ENCODE assay signal across 13 cellular contexts in the genomic region with DNA sequence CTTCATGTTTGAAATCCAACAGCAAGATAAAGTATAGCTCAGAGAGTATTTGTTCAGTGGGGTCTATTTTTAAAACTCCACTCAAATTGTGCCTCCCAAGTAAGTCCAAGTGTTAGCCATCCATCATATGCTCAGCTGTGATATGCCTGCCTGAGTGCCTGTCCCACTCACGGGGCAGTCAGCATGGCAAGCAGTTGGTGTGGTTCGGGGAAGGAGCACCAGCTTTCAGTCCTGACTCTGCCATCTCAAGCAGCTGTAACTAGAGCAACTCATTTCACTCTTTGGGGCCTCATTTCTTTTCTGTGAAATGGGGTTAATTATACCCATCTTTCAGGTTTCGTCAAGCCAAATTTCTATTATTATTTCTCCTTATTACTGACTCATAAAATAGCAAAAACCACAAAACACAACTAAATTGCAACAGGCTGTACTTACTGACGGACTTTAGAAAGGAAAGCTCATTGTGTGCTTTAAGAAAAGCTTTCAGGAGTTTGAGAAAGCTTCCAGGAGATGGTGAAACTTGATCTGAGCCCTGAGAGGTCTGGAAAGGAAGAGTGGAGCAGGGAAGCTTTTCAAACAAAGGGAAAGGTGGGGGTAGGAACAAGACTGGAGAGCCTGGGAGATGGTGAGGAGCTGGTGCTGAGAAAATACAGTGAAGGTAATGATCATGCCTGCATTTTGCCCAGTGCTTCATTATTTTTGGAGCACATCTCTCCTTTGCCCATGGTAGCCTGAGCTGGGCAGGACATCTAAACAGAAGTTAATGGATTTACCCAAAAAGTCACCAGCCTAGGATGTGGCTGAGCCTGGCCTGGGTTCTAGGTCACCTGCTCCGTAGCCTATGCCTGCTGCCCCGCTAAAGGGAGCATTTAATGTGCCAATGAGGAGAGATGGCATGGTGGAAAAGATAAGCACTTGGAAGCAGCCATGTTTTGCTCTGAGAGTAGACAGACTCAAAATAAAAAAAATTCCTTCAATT. TPM values are rescaled to one million over a fixed set of nuclear protein-coding genes. Genes with fewer than 3 reads are reported as not detected.
DNase-seq lines count a peak whose midpoint lies in the region; ATAC-seq, FAIRE-seq and TF ChIP-seq lines count a peak whose summit lies in the region.
"Had no signal": no experiment of that assay in that cellular context is flagged by ENCODE, and none has a peak within 500 bp of the region (broad histone marks: within the 10 kb centered on the region; RNA-seq: fewer than 3 reads in every experiment).

No MANE protein-coding gene starts in this region.

- no TSS peak for BruUV-seq in HepG2 (replicated peaks; lab: Mats Ljungman, UMichigan)

- H3K27ac ChIP-seq in liver (ENCODE audit: low read depth in 1 of 2, low read length in 2 of 2) (peak overlapping the region in 1 of 2 donors; percentile 60), HepG2 (ENCODE audit: extremely low read length, insufficient read depth, low read length) (no peak overlapping the region), caudate nucleus (ENCODE audit: low read depth, low read length) (peak overlapping the region; percentile 67), lower lobe of right lung (peak overlapping the region; percentile 67)

- no peak for FAIRE-seq in HepG2 (lab: Jason Lieb, UNC)

- H3K36me3 ChIP-seq in liver (ENCODE audit: control insufficient read depth in 4 of 4, insufficient read depth in 3 of 4, low read depth in 1 of 4, low read length in 3 of 4) (peaks cover 2 to 9% (median 5%) of the 10 kb centered on the region in 4 donors), HepG2 (replicated peaks in 1 of 2; ENCODE audit: control insufficient read depth in 1 of 2, insufficient read depth in 2 of 2, low read length in 2 of 2) (peaks cover 0 to 9% of the 10 kb centered on the region in 2 experiments; a peak in 2 of 5 replicates), lower lobe of right lung (peaks cover 10% of the 10 kb centered on the region)

- H3K4me3 ChIP-seq in liver (ENCODE audit: low read depth in 1 of 3, low read length in 3 of 3) (no peak overlapping the region), HepG2 (replicated peaks in 1 of 3; ENCODE audit: insufficient read depth in 1 of 3, low read depth in 2 of 3, low read length in 3 of 3) (no peak overlapping the region), lower lobe of right lung (no peak overlapping the region)
- H3K4me3 ChIP-seq: BLaER1 treated with 17β-estradiol and CSF1 and Interleukin-3, amounts not matched to agents 10 nM and 100 nM had no signal

- H4K20me1 ChIP-seq in HepG2 (ENCODE audit: insufficient read depth, low read length) = no peaks in the 10 kb centered on the region
- H4K20me1 ChIP-seq: BLaER1 treated with 17β-estradiol and CSF1 and Interleukin-3, amounts not matched to agents 10 nM and 100 nM had no signal

- CTCF ChIA-PET in HepG2 (lab: Yijun Ruan, JAX; ENCODE audit: low intra/inter-chr PET ratio, low total read pairs) = no interaction called here

- WGBS in liver = 90% methylated on average over 6 of the region's 6 CpGs
- 95% methylated on average over 6 of the region's 6 CpGs for WGBS in HepG2 (ENCODE audit: low lambda C conversion rate)

- intact Hi-C loops in HepG2 (cut with micrococcal nuclease; ENCODE audit: unreplicated experiment) (no loop called here), lower lobe of right lung (cut with DNase I) (no loop called here)

- H3K79me2 ChIP-seq in HepG2 (ENCODE audit: insufficient read depth, low read length) = no peaks in the 10 kb centered on the region

- no peak overlapping the region for H2AFZ ChIP-seq in HepG2 (ENCODE audit: low read length)

- TF ChIP-seq RAD21 in liver (IDR thresholded peaks at IDR 0.05) (no peak), HepG2 (CRISPR knock-in tag; IDR thresholded peaks at IDR 0.05) (no peak)

- DNase-seq in HepG2 (ENCODE audit: low spot score) = no peak
- no peak for DNase-seq in caudate nucleus (lab: John Stamatoyannopoulos, UW)
- no peak for DNase-seq in lower lobe of right lung
- DNase-seq in GM20000 (ENCODE audit: low spot score) = no peak
- no peak for DNase-seq in COLO668 (lab: John Stamatoyannopoulos, UW; ENCODE audit: unreplicated experiment)
- DNase-seq: Karpas-422, naive B cell, T-helper 9 cell had no signal

- no peaks in the 10 kb centered on the region for H3K9me3 ChIP-seq in liver (ENCODE audit: control insufficient read depth in 4 of 4, low read length in 3 of 4)
- H3K9me3 ChIP-seq in HepG2 (ENCODE audit: low read length) = no peaks in the 10 kb centered on the region
- H3K9me3 ChIP-seq in lower lobe of right lung = no peaks in the 10 kb centered on the region
- H3K9me3 ChIP-seq: BLaER1 treated with 17β-estradiol and CSF1 and Interleukin-3, amounts not matched to agents 10 nM and 100 nM had no signal

- POLR2A ChIA-PET in HepG2 (lab: Yijun Ruan, JAX) = no interaction called here

- H3K9ac ChIP-seq in liver (ENCODE audit: low read depth in 1 of 2, low read length in 2 of 2) (no peak overlapping the region), HepG2 (ENCODE audit: insufficient read depth, low read depth, low read length) (no peak overlapping the region)

- ATAC-seq in HepG2 (no peak), lower lobe of right lung (peak in 1 of 2 donors; percentile 69), GM18520 (IDR thresholded peaks at IDR 0.05; ENCODE audit: unreplicated experiment) (no peak), HG02981 (IDR thresholded peaks at IDR 0.05; ENCODE audit: unreplicated experiment) (no peak)

- H3K27me3 ChIP-seq in liver (ENCODE audit: control insufficient read depth in 4 of 4, insufficient read depth in 4 of 4, low read length in 3 of 4) = no peaks in the 10 kb centered on the region
- no peaks in the 10 kb centered on the region for H3K27me3 ChIP-seq in HepG2 (ENCODE audit: control insufficient read depth in 1 of 2, insufficient read depth in 2 of 2, low read length in 2 of 2)
- no peaks in the 10 kb centered on the region for H3K27me3 ChIP-seq in lower lobe of right lung (ENCODE audit: low read depth)
- H3K27me3 ChIP-seq: BLaER1 treated with 17β-estradiol and CSF1 and Interleukin-3, amounts not matched to agents 10 nM and 100 nM had no signal

- in situ Hi-C loops in HepG2 (cut with HindIII; ENCODE audit: extremely low pct_ligation_motif_present, low pct_unique_long_range_greater_than_20kb) = no loop called here

- TF ChIP-seq EP300 in HepG2 (IDR thresholded peaks at IDR 0.05; ENCODE audit: low read depth in 2 of 2, low read length in 2 of 2) = no peak
- no peak for TF ChIP-seq EP300 in HepG2 (CRISPR knock-in tag; IDR thresholded peaks at IDR 0.05; ENCODE audit: borderline replicate concordance)

- H3K4me1 ChIP-seq in liver (ENCODE audit: control insufficient read depth in 4 of 4, insufficient read depth in 4 of 4, low read length in 3 of 4) = peaks cover 0 to 15% (median 10%) of the 10 kb centered on the region in 4 donors
- peaks cover 12% of the 10 kb centered on the region for H3K4me1 ChIP-seq in HepG2 (ENCODE audit: insufficient read depth, low read length)
- peaks cover 47% of the 10 kb centered on the region for H3K4me1 ChIP-seq in lower lobe of right lung

- no peak for TF ChIP-seq POLR2A in HepG2 (IDR thresholded peaks at IDR 0.05; ENCODE audit: insufficient read depth in 1 of 2, low read depth in 2 of 2, low read length in 2 of 2)

- no peak overlapping the region for H3K4me2 ChIP-seq in HepG2 (ENCODE audit: low read depth, low read length)

- TF ChIP-seq CTCF in liver (IDR thresholded peaks at IDR 0.05; ENCODE audit: low read depth, low read length, missing input control) (no peak), HepG2 (CRISPR knock-in tag; IDR thresholded peaks at IDR 0.05) (no peak), lower lobe of right lung (IDR thresholded peaks at IDR 0.05) (no peak), GM20000 (IDR thresholded peaks at IDR 0.05; ENCODE audit: extremely low read depth, missing control alignments) (no peak)

RNA-seq across cellular contexts. Expression of gene RHO, which starts 42.1 kb away (rescaled TPM):
- not detected for total RNA-seq in liver
- not detected for polyA plus RNA-seq in liver
- total RNA-seq in HepG2 (2016; rRNA removed; fragmentation: Illumina TruSeq; extraction: Trizol) = not detected in 2 replicates
- total RNA-seq in HepG2 (2016; cell fraction: cytosol; rRNA removed; fragmentation: Illumina TruSeq; extraction: Trizol; ENCODE audit: low read depth) = not detected in 2 replicates
- not detected in 2 replicates for total RNA-seq in HepG2 (2016; cell fraction: insoluble cytoplasmic fraction; rRNA removed; fragmentation: Illumina TruSeq; extraction: Trizol)
- total RNA-seq in HepG2 (2016; cell fraction: membrane; rRNA removed; fragmentation: Illumina TruSeq; extraction: Trizol) = not detected in 2 replicates
- total RNA-seq in HepG2 (2016; cell fraction: nucleus; rRNA removed; fragmentation: Illumina TruSeq; extraction: Trizol) = not detected in 2 replicates
- not detected in 2 replicates for polyA plus RNA-seq in HepG2 (2011; rRNA removed)
- polyA plus RNA-seq in HepG2 (2011; cell fraction: cytosol; rRNA removed) = not detected in 2 replicates
- 0.05 TPM in 1 of 2 replicates, not detected in the other for polyA plus RNA-seq in HepG2 (2011; cell fraction: nucleus; rRNA removed)
- not detected in 2 replicates for polyA plus RNA-seq in HepG2 (2012)
- polyA plus RNA-seq in HepG2 (2016; cell fraction: cytosol; fragmentation: Illumina TruSeq; extraction: Trizol; ENCODE audit: low read depth) = not detected in 2 replicates
- not detected in 2 replicates for polyA plus RNA-seq in HepG2 (2016; cell fraction: insoluble cytoplasmic fraction; fragmentation: Illumina TruSeq; extraction: Trizol; ENCODE audit: low read depth)
- not detected in 2 replicates for polyA plus RNA-seq in HepG2 (2016; cell fraction: membrane; fragmentation: Illumina TruSeq; extraction: Trizol; ENCODE audit: low read depth)
- not detected in 2 replicates for polyA plus RNA-seq in HepG2 (2016; cell fraction: nucleus; fragmentation: Illumina TruSeq; extraction: Trizol; ENCODE audit: insufficient read depth, low read depth)
- polyA minus RNA-seq in HepG2 (2011; rRNA and poly(A)+ RNA removed; ENCODE audit: low replicate concordance) = not detected in 2 replicates
- not detected in 2 replicates for polyA minus RNA-seq in HepG2 (2011; cell fraction: cytosol; rRNA and poly(A)+ RNA removed)
- polyA minus RNA-seq in HepG2 (2011; cell fraction: nucleus; rRNA and poly(A)+ RNA removed) = not detected in 2 replicates
- not detected for total RNA-seq in lower lobe of right lung
- polyA plus RNA-seq: aorta had no signal

RNA-seq across cellular contexts. Expression of gene IFT122, which starts 46.3 kb away (rescaled TPM):
- total RNA-seq in liver (10 to 100 TPM; 14.9 to 25.8 TPM), HepG2 (2016; rRNA removed; fragmentation: Illumina TruSeq; extraction: Trizol) (10.3 and 10.8 TPM in 2 replicates), lower lobe of right lung (29.9 TPM)
- polyA plus RNA-seq in liver (1 to 10 TPM; 3.3 to 6.3 TPM), HepG2 (2011; rRNA removed) (9.1 and 10.1 TPM in 2 replicates)
- 1.7 and 3.1 TPM in 2 replicates for total RNA-seq in HepG2 (2016; cell fraction: cytosol; rRNA removed; fragmentation: Illumina TruSeq; extraction: Trizol; ENCODE audit: low read depth)
- 9.7 and 10.0 TPM in 2 replicates for total RNA-seq in HepG2 (2016; cell fraction: insoluble cytoplasmic fraction; rRNA removed; fragmentation: Illumina TruSeq; extraction: Trizol)
- 3.2 and 3.8 TPM in 2 replicates for total RNA-seq in HepG2 (2016; cell fraction: membrane; rRNA removed; fragmentation: Illumina TruSeq; extraction: Trizol)
- total RNA-seq in HepG2 (2016; cell fraction: nucleus; rRNA removed; fragmentation: Illumina TruSeq; extraction: Trizol) = 13.1 and 17.6 TPM in 2 replicates
- polyA plus RNA-seq in HepG2 (2011; cell fraction: cytosol; rRNA removed) = 6.0 and 7.1 TPM in 2 replicates
- 39.5 and 68.7 TPM in 2 replicates for polyA plus RNA-seq in HepG2 (2011; cell fraction: nucleus; rRNA removed)
- polyA plus RNA-seq in HepG2 (2012) = 8.5 and 8.9 TPM in 2 replicates
- 1.0 and 2.0 TPM in 2 replicates for polyA plus RNA-seq in HepG2 (2016; cell fraction: cytosol; fragmentation: Illumina TruSeq; extraction: Trizol; ENCODE audit: low read depth)
- 6.8 and 7.9 TPM in 2 replicates for polyA plus RNA-seq in HepG2 (2016; cell fraction: insoluble cytoplasmic fraction; fragmentation: Illumina TruSeq; extraction: Trizol; ENCODE audit: low read depth)
- polyA plus RNA-seq in HepG2 (2016; cell fraction: membrane; fragmentation: Illumina TruSeq; extraction: Trizol; ENCODE audit: low read depth) = 1.5 and 2.2 TPM in 2 replicates
- polyA plus RNA-seq in HepG2 (2016; cell fraction: nucleus; fragmentation: Illumina TruSeq; extraction: Trizol; ENCODE audit: insufficient read depth, low read depth) = 31.1 and 32.0 TPM in 2 replicates
- 44.2 and 53.6 TPM in 2 replicates for polyA minus RNA-seq in HepG2 (2011; rRNA and poly(A)+ RNA removed; ENCODE audit: low replicate concordance)
- polyA minus RNA-seq in HepG2 (2011; cell fraction: cytosol; rRNA and poly(A)+ RNA removed) = 4.7 and 7.2 TPM in 2 replicates
- 22.0 and 30.6 TPM in 2 replicates for polyA minus RNA-seq in HepG2 (2011; cell fraction: nucleus; rRNA and poly(A)+ RNA removed)

RNA-seq across cellular contexts. Expression of gene MBD4, which starts 46.6 kb away (rescaled TPM):
- total RNA-seq in liver = 10 to 100 TPM; 16.9 to 17.1 TPM
- 10 to 100 TPM; 17.4 to 24.8 TPM for polyA plus RNA-seq in liver
- 25.3 and 26.9 TPM in 2 replicates for total RNA-seq in HepG2 (2016; rRNA removed; fragmentation: Illumina TruSeq; extraction: Trizol)
- 5.2 and 7.0 TPM in 2 replicates for total RNA-seq in HepG2 (2016; cell fraction: cytosol; rRNA removed; fragmentation: Illumina TruSeq; extraction: Trizol; ENCODE audit: low read depth)
- total RNA-seq in HepG2 (2016; cell fraction: insoluble cytoplasmic fraction; rRNA removed; fragmentation: Illumina TruSeq; extraction: Trizol) = 25.0 and 27.0 TPM in 2 replicates
- 11.5 and 12.6 TPM in 2 replicates for total RNA-seq in HepG2 (2016; cell fraction: membrane; rRNA removed; fragmentation: Illumina TruSeq; extraction: Trizol)
- 30.2 and 35.1 TPM in 2 replicates for total RNA-seq in HepG2 (2016; cell fraction: nucleus; rRNA removed; fragmentation: Illumina TruSeq; extraction: Trizol)
- 13.7 and 14.9 TPM in 2 replicates for polyA plus RNA-seq in HepG2 (2011; rRNA removed)
- polyA plus RNA-seq in HepG2 (2011; cell fraction: cytosol; rRNA removed) = 4.8 and 4.9 TPM in 2 replicates
- polyA plus RNA-seq in HepG2 (2011; cell fraction: nucleus; rRNA removed) = 22.5 and 26.7 TPM in 2 replicates
- 10.8 and 12.2 TPM in 2 replicates for polyA plus RNA-seq in HepG2 (2012)
- 1.9 and 2.1 TPM in 2 replicates for polyA plus RNA-seq in HepG2 (2016; cell fraction: cytosol; fragmentation: Illumina TruSeq; extraction: Trizol; ENCODE audit: low read depth)
- polyA plus RNA-seq in HepG2 (2016; cell fraction: insoluble cytoplasmic fraction; fragmentation: Illumina TruSeq; extraction: Trizol; ENCODE audit: low read depth) = 21.7 and 24.1 TPM in 2 replicates
- polyA plus RNA-seq in HepG2 (2016; cell fraction: membrane; fragmentation: Illumina TruSeq; extraction: Trizol; ENCODE audit: low read depth) = 4.6 and 5.5 TPM in 2 replicates
- polyA plus RNA-seq in HepG2 (2016; cell fraction: nucleus; fragmentation: Illumina TruSeq; extraction: Trizol; ENCODE audit: insufficient read depth, low read depth) = 43.7 and 51.7 TPM in 2 replicates
- 6.9 and 16.7 TPM in 2 replicates for polyA minus RNA-seq in HepG2 (2011; rRNA and poly(A)+ RNA removed; ENCODE audit: low replicate concordance)
- polyA minus RNA-seq in HepG2 (2011; cell fraction: cytosol; rRNA and poly(A)+ RNA removed) = 4.8 and 6.9 TPM in 2 replicates
- 32.4 and 39.8 TPM in 2 replicates for polyA minus RNA-seq in HepG2 (2011; cell fraction: nucleus; rRNA and poly(A)+ RNA removed)
- 38.8 TPM for total RNA-seq in lower lobe of right lung

RNA-seq across cellular contexts. Expression of gene H1-8, which starts 56.6 kb away (rescaled TPM):
- total RNA-seq in liver (not detected), HepG2 (2016; rRNA removed; fragmentation: Illumina TruSeq; extraction: Trizol) (not detected in 2 replicates), lower lobe of right lung (not detected)
- polyA plus RNA-seq in liver (not detected), HepG2 (2011; rRNA removed) (0.08 TPM in 1 of 2 replicates, not detected in the other)
- not detected in 2 replicates for total RNA-seq in HepG2 (2016; cell fraction: cytosol; rRNA removed; fragmentation: Illumina TruSeq; extraction: Trizol; ENCODE audit: low read depth)
- total RNA-seq in HepG2 (2016; cell fraction: insoluble cytoplasmic fraction; rRNA removed; fragmentation: Illumina TruSeq; extraction: Trizol) = not detected in 2 replicates
- not detected in 2 replicates for total RNA-seq in HepG2 (2016; cell fraction: membrane; rRNA removed; fragmentation: Illumina TruSeq; extraction: Trizol)
- total RNA-seq in HepG2 (2016; cell fraction: nucleus; rRNA removed; fragmentation: Illumina TruSeq; extraction: Trizol) = not detected in 2 replicates
- 0.09 and 0.12 TPM in 2 replicates for polyA plus RNA-seq in HepG2 (2011; cell fraction: cytosol; rRNA removed)
- not detected in 2 replicates for polyA plus RNA-seq in HepG2 (2011; cell fraction: nucleus; rRNA removed)
- polyA plus RNA-seq in HepG2 (2012) = not detected in 2 replicates
- polyA plus RNA-seq in HepG2 (2016; cell fraction: cytosol; fragmentation: Illumina TruSeq; extraction: Trizol; ENCODE audit: low read depth) = not detected in 2 replicates
- polyA plus RNA-seq in HepG2 (2016; cell fraction: insoluble cytoplasmic fraction; fragmentation: Illumina TruSeq; extraction: Trizol; ENCODE audit: low read depth) = not detected in 2 replicates
- not detected in 2 replicates for polyA plus RNA-seq in HepG2 (2016; cell fraction: membrane; fragmentation: Illumina TruSeq; extraction: Trizol; ENCODE audit: low read depth)
- polyA plus RNA-seq in HepG2 (2016; cell fraction: nucleus; fragmentation: Illumina TruSeq; extraction: Trizol; ENCODE audit: insufficient read depth, low read depth) = not detected in 2 replicates
- polyA minus RNA-seq in HepG2 (2011; rRNA and poly(A)+ RNA removed; ENCODE audit: low replicate concordance) = not detected in 2 replicates
- polyA minus RNA-seq in HepG2 (2011; cell fraction: cytosol; rRNA and poly(A)+ RNA removed) = not detected in 2 replicates
- polyA minus RNA-seq in HepG2 (2011; cell fraction: nucleus; rRNA and poly(A)+ RNA removed) = not detected in 2 replicates
- total RNA-seq: aorta had no signal
- polyA plus RNA-seq: aorta had no signal

RNA-seq across cellular contexts. Expression of gene EFCAB12, which starts 57.9 kb away (rescaled TPM):
- total RNA-seq in liver (under 1 TPM; 0.37 to 0.67 TPM), HepG2 (2016; rRNA removed; fragmentation: Illumina TruSeq; extraction: Trizol) (0.11 and 0.31 TPM in 2 replicates), lower lobe of right lung (4.8 TPM)
- polyA plus RNA-seq in liver (1 to 10 TPM in 1 of 2 donors, under 1 TPM in 1; 0.62 to 2.4 TPM), HepG2 (2011; rRNA removed) (2.4 and 2.9 TPM in 2 replicates)
- total RNA-seq in HepG2 (2016; cell fraction: cytosol; rRNA removed; fragmentation: Illumina TruSeq; extraction: Trizol; ENCODE audit: low read depth) = 0.18 TPM in 1 of 2 replicates, not detected in the other
- 0.07 and 0.26 TPM in 2 replicates for total RNA-seq in HepG2 (2016; cell fraction: insoluble cytoplasmic fraction; rRNA removed; fragmentation: Illumina TruSeq; extraction: Trizol)
- 0.14 and 0.15 TPM in 2 replicates for total RNA-seq in HepG2 (2016; cell fraction: membrane; rRNA removed; fragmentation: Illumina TruSeq; extraction: Trizol)
- 0.34 and 0.50 TPM in 2 replicates for total RNA-seq in HepG2 (2016; cell fraction: nucleus; rRNA removed; fragmentation: Illumina TruSeq; extraction: Trizol)
- 1.3 and 1.4 TPM in 2 replicates for polyA plus RNA-seq in HepG2 (2011; cell fraction: cytosol; rRNA removed)
- polyA plus RNA-seq in HepG2 (2011; cell fraction: nucleus; rRNA removed) = 9.6 and 10.2 TPM in 2 replicates
- 2.4 and 3.5 TPM in 2 replicates for polyA plus RNA-seq in HepG2 (2012)
- polyA plus RNA-seq in HepG2 (2016; cell fraction: cytosol; fragmentation: Illumina TruSeq; extraction: Trizol; ENCODE audit: low read depth) = 0.06 and 0.17 TPM in 2 replicates
- 0.33 and 0.35 TPM in 2 replicates for polyA plus RNA-seq in HepG2 (2016; cell fraction: insoluble cytoplasmic fraction; fragmentation: Illumina TruSeq; extraction: Trizol; ENCODE audit: low read depth)
- 0.15 and 0.24 TPM in 2 replicates for polyA plus RNA-seq in HepG2 (2016; cell fraction: membrane; fragmentation: Illumina TruSeq; extraction: Trizol; ENCODE audit: low read depth)
- polyA plus RNA-seq in HepG2 (2016; cell fraction: nucleus; fragmentation: Illumina TruSeq; extraction: Trizol; ENCODE audit: insufficient read depth, low read depth) = 0.92 and 1.5 TPM in 2 replicates
- polyA minus RNA-seq in HepG2 (2011; rRNA and poly(A)+ RNA removed; ENCODE audit: low replicate concordance) = 1.9 and 2.0 TPM in 2 replicates
- polyA minus RNA-seq in HepG2 (2011; cell fraction: cytosol; rRNA and poly(A)+ RNA removed) = 0.70 and 0.89 TPM in 2 replicates
- polyA minus RNA-seq in HepG2 (2011; cell fraction: nucleus; rRNA and poly(A)+ RNA removed) = 3.9 and 4.8 TPM in 2 replicates
